8 cellular contexts compared by ENCODE assay signal in genomic region chr5:163460562-163461176, GRCh38. TPM values are rescaled to one million over a fixed set of nuclear protein-coding genes. Genes with fewer than 3 reads are reported as not detected.
DNase-seq lines count a peak whose midpoint lies in the region; ATAC-seq and TF ChIP-seq lines count a peak whose summit lies in the region.

Gene HMMR (plus strand): TSS chr5:163460632. CDS start chr5:163460693, 61 bp downstream.

- peaks cover 26% of the 10 kb centered on the region for H3K79me2 ChIP-seq in hepatocyte

- peak within 1 kb of the TSS; percentile 81 for H3K4me2 ChIP-seq in hepatocyte

- no peaks in the 10 kb centered on the region for H3K9me2 ChIP-seq in hepatocyte (replicated peaks; ENCODE audit: insufficient read depth)

- peak within 1 kb of the TSS; percentile 62 for H2AFZ ChIP-seq in hepatocyte

- ATAC-seq in activated B cell treated with CpG ODN at 0.5 μM for 24 hours (ENCODE audit: low read depth), result no peak
- ATAC-seq in stimulated activated memory B cell treated with anti-CD40 and anti-IgM and Interleukin-4, amounts not matched to agents 10 μg/mL and 1 μg/mL and 100 μg/mL, for 72 hours, result no peak
- no peak for ATAC-seq in HG03354 (IDR thresholded peaks at IDR 0.05; ENCODE audit: poor library complexity, severe bottlenecking, unreplicated experiment)

- intact Hi-C loops in activated B cell treated with CpG ODN at 0.5 μM for 24 hours (cut with micrococcal nuclease), result loop anchor here (1.0 to 10.0 kb wide), 4 partner anchors 23 to 455 kb away; partner anchors contain the start of genes CCNG1 and MAT2B

- peak within 1 kb of the TSS; percentile 48 for H3K4me3 ChIP-seq in hepatocyte

- no peaks in the 10 kb centered on the region for H3K9me3 Mint-ChIP-seq in activated T-cell treated with anti-CD3 and anti-CD28 coated beads, Interleukin-2, amount 50 U/mL, for 24 hours
- H3K9me3 Mint-ChIP-seq in activated B cell treated with CpG ODN at 0.5 μM for 24 hours, result no peaks in the 10 kb centered on the region
- no peaks in the 10 kb centered on the region for H3K9me3 Mint-ChIP-seq in stimulated activated memory B cell treated with anti-CD40 and anti-IgM and Interleukin-4, amounts not matched to agents 10 μg/mL and 1 μg/mL and 100 μg/mL, for 72 hours

- 2% methylated on average over 22 of the region's 23 CpGs for WGBS in hepatocyte (ENCODE audit: low lambda C conversion rate, missing lambda C conversion rate)

- H3K27ac ChIP-seq in hepatocyte, result peak within 1 kb of the TSS; percentile 97

- H3K27ac Mint-ChIP-seq in activated T-cell treated with anti-CD3 and anti-CD28 coated beads, Interleukin-2, amount 50 U/mL, for 24 hours, result peak within 1 kb of the TSS; percentile 100
- H3K27ac Mint-ChIP-seq in activated B cell treated with CpG ODN at 0.5 μM for 24 hours, result peak within 1 kb of the TSS; percentile 100
- peak within 1 kb of the TSS; percentile 99 for H3K27ac Mint-ChIP-seq in stimulated activated memory B cell treated with anti-CD40 and anti-IgM and Interleukin-4, amounts not matched to agents 10 μg/mL and 1 μg/mL and 100 μg/mL, for 72 hours

- no peak for DNase-seq in activated T-cell treated with anti-CD3 and anti-CD28 coated beads, Interleukin-2, amount 50 U/mL, for 24 hours
- DNase-seq in activated T-cell treated with anti-CD3 and anti-CD28 coated beads, Interleukin-2, amount 50 U/mL, for 48 hours, result no peak
- DNase-seq in LHCN-M2 (ENCODE audit: low read depth), result peak; percentile 43
- DNase-seq in activated B cell treated with CpG ODN at 0.5 μM for 24 hours, result no peak
- peak; percentile 63 for DNase-seq in hepatocyte (ENCODE audit: low spot score)
- no peak for DNase-seq in GM20000 (ENCODE audit: low spot score)

- no peaks in the 10 kb centered on the region for H3K9me3 ChIP-seq in hepatocyte (ENCODE audit: low read depth)

- TF ChIP-seq CTCF in activated B cell treated with CpG ODN at 0.5 μM for 24 hours (IDR thresholded peaks at IDR 0.05), result no peak
- no peak for TF ChIP-seq CTCF in hepatocyte (IDR thresholded peaks at IDR 0.05; ENCODE audit: poor library complexity)
- no peak for TF ChIP-seq CTCF in GM20000 (IDR thresholded peaks at IDR 0.05; ENCODE audit: extremely low read depth, missing control alignments)

- peak within 1 kb of the TSS; percentile 86 for H3K4me3 Mint-ChIP-seq in activated T-cell treated with anti-CD3 and anti-CD28 coated beads, Interleukin-2, amount 50 U/mL, for 24 hours
- peak within 1 kb of the TSS; percentile 97 for H3K4me3 Mint-ChIP-seq in activated B cell treated with CpG ODN at 0.5 μM for 24 hours
- peak within 1 kb of the TSS; percentile 94 for H3K4me3 Mint-ChIP-seq in stimulated activated memory B cell treated with anti-CD40 and anti-IgM and Interleukin-4, amounts not matched to agents 10 μg/mL and 1 μg/mL and 100 μg/mL, for 72 hours

- CTCF ChIA-PET in activated B cell treated with CpG ODN at 0.5 μM for 24 hours (lab: Charles Lee), result interaction anchor here (0.9 to 3.5 kb wide), 5 partner anchors 12 to 45 kb away, joined by 4 to 13 read pairs (median 7); partner anchors contain the start of genes CCNG1 and MAT2B

- no peaks in the 10 kb centered on the region for H3K27me3 Mint-ChIP-seq in activated T-cell treated with anti-CD3 and anti-CD28 coated beads, Interleukin-2, amount 50 U/mL, for 24 hours
- no peaks in the 10 kb centered on the region for H3K27me3 Mint-ChIP-seq in activated B cell treated with CpG ODN at 0.5 μM for 24 hours
- no peaks in the 10 kb centered on the region for H3K27me3 Mint-ChIP-seq in stimulated activated memory B cell treated with anti-CD40 and anti-IgM and Interleukin-4, amounts not matched to agents 10 μg/mL and 1 μg/mL and 100 μg/mL, for 72 hours

- POLR2A ChIA-PET in activated B cell treated with CpG ODN at 0.5 μM for 24 hours (lab: Charles Lee), result interaction anchor here (0.6 to 5.1 kb wide), 12 partner anchors 10 to 456 kb away, joined by 3 to 159 read pairs (median 8); partner anchors contain the start of genes CCNG1 and MAT2B

- H3K4me1 Mint-ChIP-seq in activated T-cell treated with anti-CD3 and anti-CD28 coated beads, Interleukin-2, amount 50 U/mL, for 24 hours (ENCODE audit: low read depth), result peaks cover 35% of the 10 kb centered on the region
- H3K4me1 Mint-ChIP-seq in activated B cell treated with CpG ODN at 0.5 μM for 24 hours, result peaks cover 42% of the 10 kb centered on the region
- peaks cover 22% of the 10 kb centered on the region for H3K4me1 Mint-ChIP-seq in stimulated activated memory B cell treated with anti-CD40 and anti-IgM and Interleukin-4, amounts not matched to agents 10 μg/mL and 1 μg/mL and 100 μg/mL, for 72 hours

- peaks cover 65% of the 10 kb centered on the region for H3K36me3 Mint-ChIP-seq in activated T-cell treated with anti-CD3 and anti-CD28 coated beads, Interleukin-2, amount 50 U/mL, for 24 hours (ENCODE audit: low read depth)
- peaks cover 20% of the 10 kb centered on the region for H3K36me3 Mint-ChIP-seq in activated B cell treated with CpG ODN at 0.5 μM for 24 hours (ENCODE audit: low read depth)
- H3K36me3 Mint-ChIP-seq in stimulated activated memory B cell treated with anti-CD40 and anti-IgM and Interleukin-4, amounts not matched to agents 10 μg/mL and 1 μg/mL and 100 μg/mL, for 72 hours, result peaks cover 10% of the 10 kb centered on the region

- no peaks in the 10 kb centered on the region for H3K27me3 ChIP-seq in hepatocyte

- H4K20me1 ChIP-seq in hepatocyte (ENCODE audit: insufficient read depth, poor library complexity, severe bottlenecking), result no peaks in the 10 kb centered on the region

- H3K36me3 ChIP-seq in hepatocyte (replicated peaks; ENCODE audit: insufficient read depth, low read depth), result no peaks in the 10 kb centered on the region

- H3K4me1 ChIP-seq in hepatocyte (ENCODE audit: insufficient read depth), result peaks cover 6% of the 10 kb centered on the region

RNA-seq across cellular contexts. Expression of gene HMMR, which starts in this region (rescaled TPM):
- 110 and 127 TPM in 2 replicates for total RNA-seq in LHCN-M2 (2014; rRNA removed)
- polyA plus RNA-seq in LHCN-M2 (2012), result 12.6 TPM
- total RNA-seq in activated B cell treated with CpG ODN at 0.5 μM for 24 hours, result 2.8 and 3.3 TPM in 2 replicates
- total RNA-seq in hepatocyte, result 9.8 and 10.6 TPM in 2 replicates
- polyA plus RNA-seq in hepatocyte, result 5.2 and 5.7 TPM in 2 replicates

Comparison
In these comparisons a context has a peak if more than half of its experiments do, and no peak if none do; other contexts are left out.
1. DNase-seq: peak in LHCN-M2 (single experiment) and hepatocyte (single experiment); none in activated T-cell treated with anti-CD3 and anti-CD28 coated beads, Interleukin-2, amount 50 U/mL, for 24 hours (single experiment), activated T-cell treated with anti-CD3 and anti-CD28 coated beads, Interleukin-2, amount 50 U/mL, for 48 hours (0 of 2), activated B cell treated with CpG ODN at 0.5 μM for 24 hours (single experiment) and GM20000 (single experiment).
2. Peak in every context shown above with its lines, with median percentiles within 50 percentile points of each other: H3K27ac Mint-ChIP-seq and H3K4me3 Mint-ChIP-seq.